23 cellular contexts compared by ENCODE assay signal in the genomic region with DNA sequence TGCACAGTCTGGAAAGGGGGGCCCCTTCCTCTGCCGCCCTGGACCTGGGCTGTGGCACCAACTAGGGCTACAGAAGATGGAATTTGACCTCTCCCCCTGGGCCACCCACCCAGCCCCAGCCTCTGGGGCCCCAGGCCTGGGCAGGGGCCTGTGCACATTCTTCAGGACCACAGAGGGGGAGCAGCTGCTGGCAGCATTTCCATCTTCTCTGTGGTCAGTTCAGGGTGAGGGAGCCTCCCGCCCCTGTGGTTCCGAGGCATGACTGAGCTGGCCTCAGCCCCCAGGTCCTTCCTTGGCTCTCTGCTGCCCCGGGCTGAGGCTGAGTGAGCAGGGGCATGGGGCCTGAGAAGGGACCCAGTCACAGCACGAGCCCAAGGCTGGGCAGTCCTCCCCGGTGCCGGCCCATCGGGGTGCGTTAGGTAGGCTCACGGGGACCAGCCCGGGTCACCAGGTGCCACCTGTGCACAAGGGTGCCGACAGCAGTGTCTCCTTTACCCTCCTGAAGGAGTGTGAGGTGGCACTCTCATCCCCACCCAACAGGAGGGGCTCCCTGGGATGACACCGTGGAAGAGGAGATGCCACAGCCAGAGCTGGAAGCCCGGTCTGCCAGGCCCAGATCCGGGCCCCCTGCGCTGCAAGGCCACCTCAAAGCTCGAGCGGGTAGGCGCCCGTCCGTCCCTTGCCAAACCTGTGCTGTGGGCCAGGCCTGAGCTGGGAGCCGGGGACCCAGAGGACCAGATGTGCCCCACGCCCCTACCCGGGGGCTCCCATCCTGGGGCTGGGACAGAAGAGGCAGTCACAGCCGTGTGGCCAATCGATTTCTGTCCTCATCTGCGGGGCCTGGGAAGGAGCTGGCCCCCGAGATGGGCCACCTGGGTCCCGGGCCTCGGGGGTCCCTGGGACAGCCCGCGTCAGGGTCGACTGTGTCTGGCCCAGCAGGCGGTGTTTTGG.
DNase-seq lines count a peak whose midpoint lies in the region; ATAC-seq and TF ChIP-seq lines count a peak whose summit lies in the region.
"Had no signal": no experiment of that assay in that cellular context is flagged by ENCODE, and none has a peak within 500 bp of the region (broad histone marks: within the 10 kb centered on the region; RNA-seq: fewer than 3 reads in every experiment).

No MANE protein-coding gene starts in this region.

- peaks cover 0 to 79% (median 58%) of the 10 kb centered on the region in 10 experiments; a peak in 17 of 20 replicates for H3K4me1 ChIP-seq in BLaER1 treated with 17β-estradiol and CSF1 and Interleukin-3, amounts not matched to agents 10 nM and 100 nM
- H3K4me1 ChIP-seq in NT2/D1 (ENCODE audit: insufficient read depth, insufficient read length) (peaks cover 14% of the 10 kb centered on the region), lower lobe of right lung (no peaks in the 10 kb centered on the region)
- H3K4me1 ChIP-seq: Caco-2, Peyer's patch had no signal

- no peak overlapping the region for H3K9ac ChIP-seq in BLaER1 treated with 17β-estradiol and CSF1 and Interleukin-3, amounts not matched to agents 10 nM and 100 nM
- H3K9ac ChIP-seq in NT2/D1 (ENCODE audit: insufficient read length, low read depth) = peak overlapping the region; percentile 1
- H3K9ac ChIP-seq: KMS-11 had no signal

- DNase-seq in NT2/D1 (ENCODE audit: low read depth, low spot score) = no peak
- peak; percentile 24 for DNase-seq in lower lobe of right lung
- peak; percentile 34 for DNase-seq in posterior vena cava (ENCODE audit: low spot score)
- DNase-seq in HEK293T (ENCODE audit: extremely low spot score) = no peak
- DNase-seq in activated CD4-positive, CD25-positive, alpha-beta regulatory T cell treated with anti-CD3 and anti-CD28 coated beads, Interleukin-2, amount 50 U/mL, for 72 hours = no peak
- DNase-seq in NAMALWA (ENCODE audit: low spot score) = no peak
- no peak for DNase-seq in UCSD-AML1 (lab: John Stamatoyannopoulos, UW; ENCODE audit: unreplicated experiment)
- DNase-seq: Caco-2; CD4-positive, alpha-beta memory T cell; DMS 273 treated with DMSO at 0.1 percent for 48 hours; DMS79 treated with DMSO at 0.1 percent for 48 hours; IMR-90; NCI-H1105 treated with DMSO at 0.1 percent for 48 hours; NCI-H1694; NCI-H2081; NCI-H2171; NCI-H345; NCI-H82; Peyer's patch; SJCRH30 had no signal

- ATAC-seq in lower lobe of right lung = no peak

- H3K27ac ChIP-seq in BLaER1 treated with 17β-estradiol and CSF1 and Interleukin-3, amounts not matched to agents 10 nM and 100 nM = no peak overlapping the region
- no peak overlapping the region for H3K27ac ChIP-seq in lower lobe of right lung
- H3K27ac ChIP-seq: HL-60, KMS-11, Peyer's patch had no signal

- intact Hi-C loops in lower lobe of right lung (cut with DNase I) (no loop called here), posterior vena cava (cut with DNase I) (no loop called here)

- H3K4me2 ChIP-seq in BLaER1 treated with 17β-estradiol and CSF1 and Interleukin-3, amounts not matched to agents 10 nM and 100 nM = peak overlapping the region in 9 of 11 experiments; percentile 61 to 86 (median 72); a peak in 17 of 22 replicates
- H3K4me2 ChIP-seq: KMS-11 had no signal

- no peaks in the 10 kb centered on the region for H3K9me3 ChIP-seq in BLaER1 treated with 17β-estradiol and CSF1 and Interleukin-3, amounts not matched to agents 10 nM and 100 nM (replicated peaks in 1 of 11)
- H3K9me3 ChIP-seq in NT2/D1 (ENCODE audit: insufficient read depth, low read length) (no peaks in the 10 kb centered on the region), lower lobe of right lung (no peaks in the 10 kb centered on the region)
- H3K9me3 ChIP-seq: Caco-2, Peyer's patch, SJCRH30 had no signal

- peaks cover 0 to 35% (median 0%) of the 10 kb centered on the region in 11 experiments; a peak in 4 of 22 replicates for H4K20me1 ChIP-seq in BLaER1 treated with 17β-estradiol and CSF1 and Interleukin-3, amounts not matched to agents 10 nM and 100 nM

- no peaks in the 10 kb centered on the region for H3K36me3 ChIP-seq in BLaER1 treated with 17β-estradiol and CSF1 and Interleukin-3, amounts not matched to agents 10 nM and 100 nM
- H3K36me3 ChIP-seq in NT2/D1 (ENCODE audit: insufficient read depth, insufficient read length, low read length) = no peaks in the 10 kb centered on the region
- H3K36me3 ChIP-seq in lower lobe of right lung = no peaks in the 10 kb centered on the region
- H3K36me3 ChIP-seq: Peyer's patch, SJCRH30 had no signal

- peaks cover 15 to 63% (median 54%) of the 10 kb centered on the region in 11 experiments for H3K27me3 ChIP-seq in BLaER1 treated with 17β-estradiol and CSF1 and Interleukin-3, amounts not matched to agents 10 nM and 100 nM
- H3K27me3 ChIP-seq in NT2/D1 (ENCODE audit: insufficient read depth, insufficient read length) (peaks cover 2% of the 10 kb centered on the region), lower lobe of right lung (ENCODE audit: low read depth) (peaks cover 89% of the 10 kb centered on the region)
- H3K27me3 ChIP-seq: SJCRH30 had no signal

- CTCF ChIA-PET in HEK293T (lab: Yijun Ruan, JAX) = no interaction called here

- no peak overlapping the region for H3K4me3 ChIP-seq in BLaER1 treated with 17β-estradiol and CSF1 and Interleukin-3, amounts not matched to agents 10 nM and 100 nM
- no peak overlapping the region for H3K4me3 ChIP-seq in NT2/D1 (ENCODE audit: insufficient read length, low read depth)
- no peak overlapping the region for H3K4me3 ChIP-seq in lower lobe of right lung
- H3K4me3 ChIP-seq: Peyer's patch had no signal

- POLR2A ChIA-PET in HEK293T (lab: Yijun Ruan, JAX) = no interaction called here

- no peak for TF ChIP-seq CTCF in lower lobe of right lung (IDR thresholded peaks at IDR 0.05)

TF ChIP-seq in HEK293T, 16 proteins besides CTCF, POLR2A, EP300 and RAD21:
- TF ChIP-seq FOXA1 (IDR thresholded peaks at IDR 0.05) = no peak

Comparison
In these comparisons a context has a peak if more than half of its experiments do, and no peak if none do; other contexts are left out.
1. DNase-seq: peak in lower lobe of right lung (single experiment) and posterior vena cava (single experiment); none in NT2/D1 (single experiment), HEK293T (single experiment), activated CD4-positive, CD25-positive, alpha-beta regulatory T cell treated with anti-CD3 and anti-CD28 coated beads, Interleukin-2, amount 50 U/mL, for 72 hours (single experiment), NAMALWA (single experiment) and UCSD-AML1 (single experiment).